8 cellular contexts compared by ENCODE assay signal in genomic region chr4:120749445-120750151, GRCh38.
A peak's percentile ranks its signal among the peaks of the same experiment; 100 is the strongest.
DNase-seq lines count a peak whose midpoint lies in the region; ATAC-seq and TF ChIP-seq lines count a peak whose summit lies in the region.

No MANE protein-coding gene starts in this region.

- no peak overlapping the region for H3K4me3 ChIP-seq in testis

- no peaks in the 10 kb centered on the region for H3K4me1 ChIP-seq in testis

- H3K27me3 ChIP-seq in testis: no peaks in the 10 kb centered on the region

- ATAC-seq in GM19397 (IDR thresholded peaks at IDR 0.05; ENCODE audit: unreplicated experiment) (peak; percentile 99), HG03139 (IDR thresholded peaks at IDR 0.05; ENCODE audit: unreplicated experiment) (peak; percentile 96)

- no peak overlapping the region for H3K27ac ChIP-seq in testis

- intact Hi-C loops in posterior cingulate gyrus (cut with DNase I) (no loop called here), testis (cut with DNase I; ENCODE audit: low total_unique reads) (no loop called here)

- TF ChIP-seq CTCF in testis (IDR thresholded peaks at IDR 0.05): no peak

- no peaks in the 10 kb centered on the region for H3K36me3 ChIP-seq in testis (ENCODE audit: low read depth, missing control alignments)

- WGBS in testis, 2 donors: 81 to 89% methylated on average over 6 of the region's 6 CpGs

- peak; percentile 91 for DNase-seq in DMS153 (lab: John Stamatoyannopoulos, UW)
- DNase-seq in NCI-H510A (lab: John Stamatoyannopoulos, UW): peak; percentile 81
- no peak for DNase-seq in posterior cingulate gyrus
- no peak for DNase-seq in putamen (ENCODE audit: low spot score)
- no peak for DNase-seq in ACHN
- no peak for DNase-seq in testis

- in situ Hi-C loops in ACHN (cut with HindIII; ENCODE audit: low pct_ligation_motif_present, low pct_unique_long_range_greater_than_20kb, low sequenced_read_pairs): no loop called here

- no peaks in the 10 kb centered on the region for H3K9me3 ChIP-seq in testis

- no peak for TF ChIP-seq POLR2A in testis (IDR thresholded peaks at IDR 0.05)

Comparison
In these comparisons a context has a peak if more than half of its experiments do, and no peak if none do; other contexts are left out.
1. DNase-seq: peak in DMS153 (single experiment) and NCI-H510A (single experiment); none in posterior cingulate gyrus (0 of 10), putamen (single experiment), ACHN (single experiment) and testis (single experiment).